In the genomic region with DNA sequence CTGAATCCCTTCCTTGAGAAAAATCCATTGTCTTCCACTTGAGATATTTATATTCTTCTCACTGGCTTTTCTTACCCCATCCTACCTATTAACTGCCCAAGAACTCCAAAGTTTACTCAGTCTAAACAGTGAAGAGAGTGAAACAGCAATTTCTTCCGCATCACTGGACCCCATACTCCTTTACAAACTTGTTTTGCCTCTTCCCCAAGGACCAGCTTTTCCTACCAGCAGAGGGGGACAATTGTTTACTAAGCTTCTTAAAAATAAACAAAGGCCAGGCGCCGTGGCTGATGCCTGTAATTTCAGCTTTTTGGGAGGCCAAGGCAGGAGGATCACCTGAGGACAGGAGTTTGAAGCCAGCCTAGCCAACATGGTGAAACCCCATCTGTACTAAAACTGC, we compare ENCODE assay signal across 19 cellular contexts. TPM values are rescaled to one million over a fixed set of nuclear protein-coding genes. Genes with fewer than 3 reads are reported as not detected.
DNase-seq lines count a peak whose midpoint lies in the region; ATAC-seq and TF ChIP-seq lines count a peak whose summit lies in the region.
"Had no signal": no experiment of that assay in that cellular context is flagged by ENCODE, and none has a peak within 500 bp of the region (broad histone marks: within the 10 kb centered on the region; RNA-seq: fewer than 3 reads in every experiment).

No MANE protein-coding gene starts in this region.

- H3K36me3 Mint-ChIP-seq in H9 (ENCODE audit: insufficient read depth in 1 of 3, low read depth in 3 of 3): no peaks in the 10 kb centered on the region
- no peaks in the 10 kb centered on the region for H3K36me3 Mint-ChIP-seq in neural progenitor cell
- H3K36me3 Mint-ChIP-seq in natural killer cell: peaks cover 7% of the 10 kb centered on the region
- H3K36me3 Mint-ChIP-seq: CD4-positive, alpha-beta memory T cell had no signal

- TF ChIP-seq CTCF in H9 (conservative IDR thresholded peaks at IDR 0.05): 0 out of 3 replicates have a peak, but pooled peaks have one; percentile 21
- TF ChIP-seq CTCF in esophagus muscularis mucosa (IDR thresholded peaks at IDR 0.05): no peak
- peak; percentile 41 for TF ChIP-seq CTCF in neural progenitor cell (IDR thresholded peaks at IDR 0.05)
- TF ChIP-seq CTCF in natural killer cell (IDR thresholded peaks at IDR 0.05): no peak

- H4K8ac ChIP-seq in H9 (replicated peaks; ENCODE audit: insufficient read length, low read depth, low read length): no peak overlapping the region

- H4K5ac ChIP-seq in H9 (ENCODE audit: insufficient read length, low read depth, low read length): no peak overlapping the region

- no peak overlapping the region for H2BK12ac ChIP-seq in H9 (ENCODE audit: insufficient read length, low read depth, low read length)

- H3K79me2 ChIP-seq in H9 (ENCODE audit: insufficient read depth, low read length) (no peaks in the 10 kb centered on the region), neural progenitor cell (ENCODE audit: low read depth) (no peaks in the 10 kb centered on the region)

- in situ Hi-C loops in SK-MEL-5 (cut with HindIII; ENCODE audit: low pct_unique_long_range_greater_than_20kb, low sequenced_read_pairs): no loop called here

- H3K27me3 ChIP-seq in H9 (ENCODE audit: insufficient read depth, low read length) (no peaks in the 10 kb centered on the region), esophagus muscularis mucosa (no peaks in the 10 kb centered on the region), neural progenitor cell (no peaks in the 10 kb centered on the region)

- no peak overlapping the region for H3K18ac ChIP-seq in H9 (ENCODE audit: insufficient read length, low read depth, low read length)

- H3K4me1 ChIP-seq in H9 (ENCODE audit: insufficient read depth, low read length) (no peaks in the 10 kb centered on the region), esophagus muscularis mucosa (no peaks in the 10 kb centered on the region), neural progenitor cell (no peaks in the 10 kb centered on the region)
- H3K4me1 ChIP-seq: HAP-1 had no signal

- H3K9ac ChIP-seq in H9 (ENCODE audit: extremely low read depth, insufficient read length, low read length): no peak overlapping the region
- no peak overlapping the region for H3K9ac ChIP-seq in neural progenitor cell

- no peak overlapping the region for H2BK20ac ChIP-seq in H9 (ENCODE audit: low read depth, low read length, poor library complexity, severe bottlenecking)

- H2BK120ac ChIP-seq in H9 (ENCODE audit: low read depth, low read length, poor library complexity, severe bottlenecking): no peak overlapping the region

- TF ChIP-seq EP300 in esophagus muscularis mucosa (IDR thresholded peaks at IDR 0.05): no peak

- H3K4me2 ChIP-seq in H9 (ENCODE audit: insufficient read depth, insufficient read length, low read length): no peak overlapping the region
- H3K4me2 ChIP-seq in neural progenitor cell: no peak overlapping the region

- no peak overlapping the region for H3T11ph ChIP-seq in H9 (ENCODE audit: low read length)

- H2AK5ac ChIP-seq in H9 (ENCODE audit: insufficient read length, low read length): no peak overlapping the region

- WGBS in H9 (ENCODE audit: extremely low coverage, insufficient read length, low lambda C conversion rate): no CpG with 5 or more reads among the region's 3 CpGs
- 72% methylated on average over 3 of the region's 3 CpGs for WGBS in esophagus muscularis mucosa

- DNase-seq in H9 (no peak), SK-MEL-5 (ENCODE audit: low read depth, low spot score) (peak; percentile 13), esophagus muscularis mucosa (ENCODE audit: extremely low spot score) (peak; percentile 42), neural progenitor cell (ENCODE audit: low spot score) (peak; percentile 61), natural killer cell (no peak)
- DNase-seq in activated CD4-positive, alpha-beta T cell treated with anti-CD3 and anti-CD28 coated beads for 1 hour: no peak
- DNase-seq: C1 segment of cervical spinal cord, Calu3, COR-L47, DMS53, DMS79 treated with DMSO at 0.1 percent for 48 hours, HFFc6 had no signal

- H3K27ac ChIP-seq in H9 (ENCODE audit: insufficient read length, low read depth, low read length) (no peak overlapping the region), esophagus muscularis mucosa (replicated peaks in 1 of 4) (no peak overlapping the region), neural progenitor cell (no peak overlapping the region)

- no peaks in the 10 kb centered on the region for H3K79me1 ChIP-seq in H9 (ENCODE audit: insufficient read depth, low read depth, low read length, poor library complexity, severe bottlenecking)

- H3K27ac Mint-ChIP-seq in H9 (no peak overlapping the region; a peak in 1 of 7 replicates), neural progenitor cell (no peak overlapping the region), natural killer cell (no peak overlapping the region)
- H3K27ac Mint-ChIP-seq: CD4-positive, alpha-beta memory T cell; HFFc6 had no signal

- H3K4me3 Mint-ChIP-seq in H9: no peak overlapping the region
- H3K4me3 Mint-ChIP-seq in neural progenitor cell: no peak overlapping the region
- no peak overlapping the region for H3K4me3 Mint-ChIP-seq in natural killer cell
- H3K4me3 Mint-ChIP-seq: CD4-positive, alpha-beta memory T cell; HFFc6 had no signal

- no peak overlapping the region for H4K91ac ChIP-seq in H9 (ENCODE audit: insufficient read length, low read depth, low read length)

- H3K56ac ChIP-seq in H9 (ENCODE audit: insufficient read length, low read depth, low read length): no peak overlapping the region

- no peaks in the 10 kb centered on the region for H3K9me3 ChIP-seq in H9 (ENCODE audit: control insufficient read depth, low read depth, low read length)
- no peaks in the 10 kb centered on the region for H3K9me3 ChIP-seq in esophagus muscularis mucosa
- no peaks in the 10 kb centered on the region for H3K9me3 ChIP-seq in neural progenitor cell (ENCODE audit: low read depth)
- H3K9me3 ChIP-seq: HAP-1 had no signal

- no peaks in the 10 kb centered on the region for H3K23me2 ChIP-seq in H9 (ENCODE audit: insufficient read length, low read depth, low read length, poor library complexity, severe bottlenecking)

- H3K4me1 Mint-ChIP-seq in H9 (peaks cover 2 to 6% of the 10 kb centered on the region in 2 experiments; a peak in 3 of 4 replicates), neural progenitor cell (peaks cover 12% of the 10 kb centered on the region), natural killer cell (no peaks in the 10 kb centered on the region)
- H3K4me1 Mint-ChIP-seq: CD4-positive, alpha-beta memory T cell had no signal

- H2BK15ac ChIP-seq in H9 (ENCODE audit: low read depth, low read length): no peak overlapping the region

- no peak overlapping the region for H2AFZ ChIP-seq in H9 (ENCODE audit: low read length)
- no peak overlapping the region for H2AFZ ChIP-seq in neural progenitor cell (replicated peaks)

- H4K20me1 ChIP-seq in H9 (ENCODE audit: control insufficient read depth, insufficient read depth, insufficient read length): no peaks in the 10 kb centered on the region
- no peaks in the 10 kb centered on the region for H4K20me1 ChIP-seq in neural progenitor cell (ENCODE audit: low read depth)

- no peak overlapping the region for H3K4me3 ChIP-seq in esophagus muscularis mucosa
- no peak overlapping the region for H3K4me3 ChIP-seq in neural progenitor cell
- H3K4me3 ChIP-seq: HAP-1 had no signal

- H3K9me3 Mint-ChIP-seq in H9 (no peaks in the 10 kb centered on the region; a peak in 1 of 5 replicates), neural progenitor cell (no peaks in the 10 kb centered on the region), natural killer cell (peaks cover 4 to 6% of the 10 kb centered on the region in 2 donors)

- H3F3A ChIP-seq in neural progenitor cell (ENCODE audit: low read depth): no peaks in the 10 kb centered on the region

- H2BK5ac ChIP-seq in H9 (ENCODE audit: insufficient read length, low read length): no peak overlapping the region

- no peak for TF ChIP-seq POLR2A in esophagus muscularis mucosa (IDR thresholded peaks at IDR 0.05; ENCODE audit: low read depth)

- peaks cover 8% of the 10 kb centered on the region for H3K27me3 Mint-ChIP-seq in H9 (ENCODE audit: low read depth)
- peaks cover 3% of the 10 kb centered on the region for H3K27me3 Mint-ChIP-seq in neural progenitor cell (ENCODE audit: insufficient read depth, low read depth)
- H3K27me3 Mint-ChIP-seq in natural killer cell (ENCODE audit: low read depth in 2 of 2): no peaks in the 10 kb centered on the region
- H3K27me3 Mint-ChIP-seq: CD4-positive, alpha-beta memory T cell had no signal

- no peak overlapping the region for H3K23ac ChIP-seq in H9 (ENCODE audit: insufficient read length, low read depth, low read length)

- ATAC-seq in GM19463 (IDR thresholded peaks at IDR 0.05; ENCODE audit: unreplicated experiment) (no peak), GM19455 (IDR thresholded peaks at IDR 0.05; ENCODE audit: unreplicated experiment) (no peak), natural killer cell (no peak)

- intact Hi-C loops in esophagus muscularis mucosa (cut with DNase I) (no loop called here), natural killer cell (cut with micrococcal nuclease) (no loop called here)

- H3K4ac ChIP-seq in H9 (ENCODE audit: low read depth, low read length): no peak overlapping the region

- H3K36me3 ChIP-seq in esophagus muscularis mucosa: no peaks in the 10 kb centered on the region
- no peaks in the 10 kb centered on the region for H3K36me3 ChIP-seq in neural progenitor cell
- H3K36me3 ChIP-seq: HAP-1 had no signal

- H3K14ac ChIP-seq in H9 (ENCODE audit: insufficient read depth, low read length): no peak overlapping the region

RNA-seq across cellular contexts. Expression of a gene that starts 52.0 kb away (rescaled TPM):
- total RNA-seq in H9 (2021) (0.31 and 0.39 TPM in 2 replicates), esophagus muscularis mucosa (10 to 100 TPM in 3 of 4 donors, 1 to 10 TPM in 1; 5.6 to 12.5 (median 10.7) TPM), neural progenitor cell (ENCODE audit: low replicate concordance) (1.9 and 2.9 TPM in 2 replicates), natural killer cell (not detected)
- 0.18 and 0.21 TPM in 2 replicates for total RNA-seq in SK-MEL-5 (2014; rRNA removed; shearing (Covaris generic))
- 0.04 and 0.18 TPM in 2 replicates for polyA plus RNA-seq in SK-MEL-5 (2015; cell fraction: cytosol; rRNA removed)
- 0.35 and 0.47 TPM in 2 replicates for polyA plus RNA-seq in SK-MEL-5 (2015; cell fraction: nucleus; rRNA removed)
- total RNA-seq: A172; A673; CD4-positive, alpha-beta memory T cell; Daoy had no signal
- polyA plus RNA-seq: CD4-positive, alpha-beta memory T cell had no signal

Comparison
In these comparisons a context has a peak if more than half of its experiments do, and no peak if none do; other contexts are left out.
1. DNase-seq: peak in SK-MEL-5 (single experiment), esophagus muscularis mucosa (single experiment) and neural progenitor cell (single experiment); none in H9 (single experiment), activated CD4-positive, alpha-beta T cell treated with anti-CD3 and anti-CD28 coated beads for 1 hour (single experiment) and natural killer cell (single experiment).
2. CTCF ChIP-seq: peak in H9 (single experiment) and neural progenitor cell (single experiment); none in esophagus muscularis mucosa (0 of 3) and natural killer cell (single experiment).